In genomic region chr3:196756738-196757137, GRCh38 we compare ENCODE assay signal across 24 cellular contexts. TPM values are rescaled to one million over a fixed set of nuclear protein-coding genes. Genes with fewer than 3 reads are reported as not detected.
A peak's percentile ranks its signal among the peaks of the same experiment; 100 is the strongest.
DNase-seq lines count a peak whose midpoint lies in the region; ATAC-seq and TF ChIP-seq lines count a peak whose summit lies in the region.
"Had no signal": no experiment of that assay in that cellular context is flagged by ENCODE, and none has a peak within 500 bp of the region (broad histone marks: within the 10 kb centered on the region; RNA-seq: fewer than 3 reads in every experiment).

No MANE protein-coding gene starts in this region.

- no peak for TF ChIP-seq RAD21 in Ishikawa (IDR thresholded peaks at IDR 0.05; ENCODE audit: low read depth)

- H3K4me1 Mint-ChIP-seq in activated naive CD8-positive, alpha-beta T cell treated with anti-CD3 and anti-CD28 coated beads, Interleukin-2, amount 50 U/mL, for 24 hours = peaks cover 55% of the 10 kb centered on the region
- H3K4me1 Mint-ChIP-seq in stimulated activated naive B cell treated with anti-CD40 and anti-IgM and Interleukin-4, amounts not matched to agents 10 μg/mL and 1 μg/mL and 100 μg/mL, for 72 hours = peaks cover 35 to 50% of the 10 kb centered on the region in 2 donors

- peaks cover 32 to 60% of the 10 kb centered on the region in 2 donors for H3K36me3 Mint-ChIP-seq in activated naive CD4-positive, alpha-beta T cell treated with anti-CD3 and anti-CD28 coated beads, Interleukin-2, amount 50 U/mL, for 72 hours
- H3K36me3 Mint-ChIP-seq in activated naive CD8-positive, alpha-beta T cell treated with anti-CD3 and anti-CD28 coated beads, Interleukin-2, amount 50 U/mL, for 24 hours (ENCODE audit: low read depth) = peaks cover 47% of the 10 kb centered on the region
- H3K36me3 Mint-ChIP-seq in stimulated activated naive B cell treated with anti-CD40 and anti-IgM and Interleukin-4, amounts not matched to agents 10 μg/mL and 1 μg/mL and 100 μg/mL, for 72 hours = peaks cover 50 to 52% of the 10 kb centered on the region in 2 donors

- H3K9me3 Mint-ChIP-seq in activated naive CD4-positive, alpha-beta T cell treated with anti-CD3 and anti-CD28 coated beads, Interleukin-2, amount 50 U/mL, for 72 hours = peaks cover 5 to 27% of the 10 kb centered on the region in 2 donors
- peaks cover 10% of the 10 kb centered on the region for H3K9me3 Mint-ChIP-seq in activated naive CD8-positive, alpha-beta T cell treated with anti-CD3 and anti-CD28 coated beads, Interleukin-2, amount 50 U/mL, for 24 hours
- H3K9me3 Mint-ChIP-seq in stimulated activated naive B cell treated with anti-CD40 and anti-IgM and Interleukin-4, amounts not matched to agents 10 μg/mL and 1 μg/mL and 100 μg/mL, for 72 hours = peaks cover 11 to 13% of the 10 kb centered on the region in 2 donors

- no peak for DNase-seq in activated naive CD4-positive, alpha-beta T cell treated with anti-CD3 and anti-CD28 coated beads, Interleukin-2, amount 50 U/mL, for 72 hours (ENCODE audit: low spot score in 2 of 2)
- no peak for DNase-seq in activated naive CD4-positive, alpha-beta T cell (lab: John Stamatoyannopoulos, UW)
- no peak for DNase-seq in activated naive CD8-positive, alpha-beta T cell treated with anti-CD3 and anti-CD28 coated beads, Interleukin-2, amount 50 U/mL, for 24 hours
- no peak for DNase-seq in stimulated activated naive B cell treated with anti-CD40 and anti-IgM and Interleukin-4, amounts not matched to agents 10 μg/mL and 1 μg/mL and 100 μg/mL, for 72 hours
- DNase-seq in DMS79 treated with DMSO at 0.1 percent for 48 hours (lab: John Stamatoyannopoulos, UW) = no peak
- DNase-seq: activated CD8-positive, alpha-beta memory T cell treated with anti-CD3 and anti-CD28 coated beads, Interleukin-2, amount 10 ng/mL, durations not matched to agents 7 days and 5 days; H7; hypothalamus; immature natural killer cell; MG63; NCI-H2029; NCI-H82; OCI-M1; stimulated activated CD4-positive, alpha-beta T cell treated with anti-CD3 and anti-CD28 coated beads, Interleukin-4, amount 100 ng/mL, for 24 hours; testis had no signal

- no peak for TF ChIP-seq EP300 in Ishikawa (IDR thresholded peaks at IDR 0.05; ENCODE audit: borderline replicate concordance)

- H3K4me3 Mint-ChIP-seq in activated naive CD8-positive, alpha-beta T cell treated with anti-CD3 and anti-CD28 coated beads, Interleukin-2, amount 50 U/mL, for 24 hours = no peak overlapping the region
- H3K4me3 Mint-ChIP-seq in stimulated activated naive B cell treated with anti-CD40 and anti-IgM and Interleukin-4, amounts not matched to agents 10 μg/mL and 1 μg/mL and 100 μg/mL, for 72 hours = no peak overlapping the region
- H3K4me3 Mint-ChIP-seq: activated CD8-positive, alpha-beta memory T cell treated with anti-CD3 and anti-CD28 coated beads, Interleukin-2, amount 10 ng/mL, durations not matched to agents 7 days and 5 days; brain; IgD-negative memory B cell; immature natural killer cell; memory B cell; stimulated activated memory B cell treated with anti-CD40 and anti-IgM and Interleukin-4, amounts not matched to agents 10 μg/mL and 1 μg/mL and 100 μg/mL, for 72 hours had no signal

- H3K27ac Mint-ChIP-seq in activated naive CD4-positive, alpha-beta T cell treated with anti-CD3 and anti-CD28 coated beads, Interleukin-2, amount 50 U/mL, for 72 hours = peak overlapping the region; percentile 48 to 75
- peak overlapping the region; percentile 67 for H3K27ac Mint-ChIP-seq in activated naive CD8-positive, alpha-beta T cell treated with anti-CD3 and anti-CD28 coated beads, Interleukin-2, amount 50 U/mL, for 24 hours
- peak overlapping the region; percentile 47 for H3K27ac Mint-ChIP-seq in stimulated activated naive B cell treated with anti-CD40 and anti-IgM and Interleukin-4, amounts not matched to agents 10 μg/mL and 1 μg/mL and 100 μg/mL, for 72 hours
- H3K27ac Mint-ChIP-seq: activated CD8-positive, alpha-beta memory T cell treated with anti-CD3 and anti-CD28 coated beads, Interleukin-2, amount 10 ng/mL, durations not matched to agents 7 days and 5 days; IgD-negative memory B cell; progenitor cell of endocrine pancreas had no signal

- no peaks in the 10 kb centered on the region for H3K27me3 Mint-ChIP-seq in activated naive CD8-positive, alpha-beta T cell treated with anti-CD3 and anti-CD28 coated beads, Interleukin-2, amount 50 U/mL, for 24 hours
- H3K27me3 Mint-ChIP-seq in stimulated activated naive B cell treated with anti-CD40 and anti-IgM and Interleukin-4, amounts not matched to agents 10 μg/mL and 1 μg/mL and 100 μg/mL, for 72 hours = no peaks in the 10 kb centered on the region
- H3K27me3 Mint-ChIP-seq: activated CD8-positive, alpha-beta memory T cell treated with anti-CD3 and anti-CD28 coated beads, Interleukin-2, amount 10 ng/mL, durations not matched to agents 7 days and 5 days; brain; IgD-negative memory B cell; memory B cell; progenitor cell of endocrine pancreas; stimulated activated memory B cell treated with anti-CD40 and anti-IgM and Interleukin-4, amounts not matched to agents 10 μg/mL and 1 μg/mL and 100 μg/mL, for 72 hours had no signal

- no peak for ATAC-seq in activated naive CD4-positive, alpha-beta T cell treated with anti-CD3 and anti-CD28 coated beads, Interleukin-2, amount 50 U/mL, for 72 hours
- no peak for ATAC-seq in activated naive CD8-positive, alpha-beta T cell treated with anti-CD3 and anti-CD28 coated beads, Interleukin-2, amount 50 U/mL, for 24 hours
- no peak for ATAC-seq in stimulated activated naive B cell treated with anti-CD40 and anti-IgM and Interleukin-4, amounts not matched to agents 10 μg/mL and 1 μg/mL and 100 μg/mL, for 72 hours (replicated peaks)
- ATAC-seq in GM18907 (IDR thresholded peaks at IDR 0.05; ENCODE audit: unreplicated experiment) = no peak
- ATAC-seq: activated CD4-positive, CD25-positive, alpha-beta regulatory T cell treated with anti-CD3 and anti-CD28 coated beads, Interleukin-2, amount 50 U/mL, for 24 hours; activated CD8-positive, alpha-beta memory T cell treated with anti-CD3 and anti-CD28 coated beads, Interleukin-2, amount 10 ng/mL, durations not matched to agents 7 days and 5 days; sciatic nerve; stimulated activated memory B cell treated with anti-CD40 and anti-IgM and Interleukin-4, amounts not matched to agents 10 μg/mL and 1 μg/mL and 100 μg/mL, for 72 hours had no signal

TF ChIP-seq in Ishikawa, 13 proteins besides CTCF, POLR2A, EP300 and RAD21:
- peak; percentile 31; the same call in 1 of the 2 replicates for TF ChIP-seq USF1 (IDR thresholded peaks at IDR 0.05)
- no peak for TF ChIP-seq EGR1 (IDR thresholded peaks at IDR 0.05)

RNA-seq across cellular contexts. Expression of gene PAK2, which starts 17.1 kb away (rescaled TPM):
- total RNA-seq in activated naive CD4-positive, alpha-beta T cell treated with anti-CD3 and anti-CD28 coated beads, Interleukin-2, amount 50 U/mL, for 72 hours = 100 to 1,000 TPM in 1 of 2 donors, 10 to 100 TPM in 1; 73.5 to 102 TPM

RNA-seq across cellular contexts. Expression of gene PIGX, which starts 44.6 kb away (rescaled TPM):
- total RNA-seq in activated naive CD4-positive, alpha-beta T cell treated with anti-CD3 and anti-CD28 coated beads, Interleukin-2, amount 50 U/mL, for 72 hours = 10 to 100 TPM; 38.0 to 46.1 TPM

RNA-seq across cellular contexts. Expression of gene CEP19, which starts 44.7 kb away (rescaled TPM):
- total RNA-seq in activated naive CD4-positive, alpha-beta T cell treated with anti-CD3 and anti-CD28 coated beads, Interleukin-2, amount 50 U/mL, for 72 hours = 1 to 10 TPM; 2.0 to 5.5 TPM
